8 cellular contexts compared by ENCODE assay signal in genomic region chr17:76104140-76104895, GRCh38. TPM values are rescaled to one million over a fixed set of nuclear protein-coding genes. Genes with fewer than 3 reads are reported as not detected.
A peak's percentile ranks its signal among the peaks of the same experiment; 100 is the strongest.
DNase-seq lines count a peak whose midpoint lies in the region; ATAC-seq and TF ChIP-seq lines count a peak whose summit lies in the region.

No MANE protein-coding gene starts in this region.

- H3K27ac ChIP-seq in AG04450 (ENCODE audit: low read depth, low read length) (peak overlapping the region; percentile 52), KOPT-K1 (ENCODE audit: low read depth, low read length, poor library complexity, severe bottlenecking) (peak overlapping the region; percentile 77)

- no peaks in the 10 kb centered on the region for H3K27me3 ChIP-seq in AG04450 (ENCODE audit: control insufficient read depth, insufficient read depth, low read length)

- POLR2A ChIA-PET in AG04450 (lab: Yijun Ruan, JAX): interaction anchor here (0.5 to 1.1 kb wide), 4 partner anchors 9 to 195 kb away, joined by 3 to 4 read pairs (median 4); partner anchors contain the start of gene UBALD2

- peaks cover 8% of the 10 kb centered on the region for H3K4me1 Mint-ChIP-seq in chondrocyte (ENCODE audit: low read depth)
- peaks cover 12 to 37% (median 26%) of the 10 kb centered on the region in 3 donors for H3K4me1 Mint-ChIP-seq in naive B cell

- peaks cover 3% of the 10 kb centered on the region; the same call in 1 of the 2 replicates for H3K9me3 ChIP-seq in AG04450 (ENCODE audit: control insufficient read depth, insufficient read depth, low read length)
- H3K9me3 ChIP-seq in KOPT-K1 (ENCODE audit: insufficient read depth, low read length, poor library complexity, severe bottlenecking): no peaks in the 10 kb centered on the region

- H3K4me3 Mint-ChIP-seq in chondrocyte (ENCODE audit: unreplicated experiment) (peak overlapping the region; percentile 96), naive B cell (peak overlapping the region; percentile 87 to 99 (median 96))

- peaks cover 29% of the 10 kb centered on the region for H3K36me3 ChIP-seq in KOPT-K1 (ENCODE audit: insufficient read depth, low read length)

- peak overlapping the region; percentile 73 for H3K4me3 ChIP-seq in AG04450 (ENCODE audit: low read depth, low read length)

- TF ChIP-seq CTCF in AG04450 (IDR thresholded peaks at IDR 0.05; ENCODE audit: low read depth, low read length): no peak
- TF ChIP-seq CTCF in chondrocyte (IDR thresholded peaks at IDR 0.05): no peak

- DNase-seq in AG04450 (ENCODE audit: low read depth, low spot score) (no peak), chondrocyte (ENCODE audit: low spot score) (no peak), naive B cell (no peak), CD1c-positive myeloid dendritic cell (ENCODE audit: extremely low spot score) (no peak)
- DNase-seq in stimulated activated CD4-positive, alpha-beta T cell treated with anti-CD3 and anti-CD28 coated beads, Interleukin-1b, Interleukin-23, amount 100 ng/mL, for 48 hours: no peak

- ATAC-seq in naive B cell (ENCODE audit: low read depth in 2 of 2) (no peak), HG02588 (IDR thresholded peaks at IDR 0.05; ENCODE audit: unreplicated experiment) (no peak), HG03196 (IDR thresholded peaks at IDR 0.05; ENCODE audit: unreplicated experiment) (no peak)

- H3K36me3 Mint-ChIP-seq in chondrocyte (ENCODE audit: low read depth) (peaks cover 10% of the 10 kb centered on the region), naive B cell (peaks cover 7 to 13% of the 10 kb centered on the region in 2 donors)

- H3K9me3 Mint-ChIP-seq in chondrocyte (ENCODE audit: low read depth) (no peaks in the 10 kb centered on the region), naive B cell (no peaks in the 10 kb centered on the region)

- H3K27ac Mint-ChIP-seq in chondrocyte (ENCODE audit: unreplicated experiment): peak overlapping the region; percentile 97
- peak overlapping the region; percentile 68 to 97 (median 94) for H3K27ac Mint-ChIP-seq in naive B cell

- CTCF ChIA-PET in AG04450 (lab: Charles Lee): interaction anchor here (0.5 to 4.1 kb wide), 4 partner anchors 31 to 175 kb away, joined by 3 to 22 read pairs (median 7); no protein-coding TSS in a partner anchor

- H3K27me3 Mint-ChIP-seq in chondrocyte (ENCODE audit: low read depth) (no peaks in the 10 kb centered on the region), naive B cell (no peaks in the 10 kb centered on the region)

RNA-seq across cellular contexts. Expression of gene EXOC7, which starts 0.7 kb away (rescaled TPM):
- polyA plus RNA-seq in AG04450 (2011; rRNA removed) (97.6 and 114 TPM in 2 replicates), naive B cell (ENCODE audit: low read depth in 6 of 6) (10 to 100 TPM; 40.8 to 64.9 (median 54.0) TPM)
- polyA minus RNA-seq in AG04450 (2011; rRNA and poly(A)+ RNA removed): 157 and 217 TPM in 2 replicates
- total RNA-seq in chondrocyte: 129 to 180 TPM (median 131 TPM) in 3 replicates

RNA-seq across cellular contexts. Expression of gene ZACN, which starts 25.3 kb away (rescaled TPM):
- polyA plus RNA-seq in AG04450 (2011; rRNA removed) (not detected in 2 replicates), naive B cell (ENCODE audit: low read depth in 6 of 6) (1 to 10 TPM in 2 of 6 donors, under 1 TPM in 2, not detected in 2; 0.70 to 1.6 (median 1.1) TPM)
- polyA minus RNA-seq in AG04450 (2011; rRNA and poly(A)+ RNA removed): not detected in 2 replicates
- total RNA-seq in chondrocyte: not detected in 3 replicates

RNA-seq across cellular contexts. Expression of gene GALR2, which starts 29.7 kb away (rescaled TPM):
- 0.06 TPM in 1 of 2 replicates, not detected in the other for polyA plus RNA-seq in AG04450 (2011; rRNA removed)
- polyA minus RNA-seq in AG04450 (2011; rRNA and poly(A)+ RNA removed): not detected in 2 replicates
- not detected in 3 replicates for total RNA-seq in chondrocyte
- polyA plus RNA-seq in naive B cell (ENCODE audit: low read depth in 6 of 6): 1 to 10 TPM in 2 of 6 donors, under 1 TPM in 3, not detected in 1; 0.31 to 2.6 (median 0.72) TPM

RNA-seq across cellular contexts. Expression of gene SRP68, which starts 32.0 kb away (rescaled TPM):
- 82.9 and 101 TPM in 2 replicates for polyA plus RNA-seq in AG04450 (2011; rRNA removed)
- 51.5 and 56.1 TPM in 2 replicates for polyA minus RNA-seq in AG04450 (2011; rRNA and poly(A)+ RNA removed)
- total RNA-seq in chondrocyte: 62.1 to 77.6 TPM (median 63.0 TPM) in 3 replicates
- polyA plus RNA-seq in naive B cell (ENCODE audit: low read depth in 6 of 6): 10 to 100 TPM; 31.4 to 68.1 (median 53.0) TPM

RNA-seq across cellular contexts. Expression of gene FOXJ1, which starts 36.7 kb away (rescaled TPM):
- polyA plus RNA-seq in AG04450 (2011; rRNA removed): not detected in 2 replicates
- polyA minus RNA-seq in AG04450 (2011; rRNA and poly(A)+ RNA removed): not detected in 2 replicates
- total RNA-seq in chondrocyte: 0.12 TPM in 1 of 3 replicates, not detected in the others
- polyA plus RNA-seq in naive B cell (ENCODE audit: low read depth in 6 of 6): not detected
